In the genomic region with DNA sequence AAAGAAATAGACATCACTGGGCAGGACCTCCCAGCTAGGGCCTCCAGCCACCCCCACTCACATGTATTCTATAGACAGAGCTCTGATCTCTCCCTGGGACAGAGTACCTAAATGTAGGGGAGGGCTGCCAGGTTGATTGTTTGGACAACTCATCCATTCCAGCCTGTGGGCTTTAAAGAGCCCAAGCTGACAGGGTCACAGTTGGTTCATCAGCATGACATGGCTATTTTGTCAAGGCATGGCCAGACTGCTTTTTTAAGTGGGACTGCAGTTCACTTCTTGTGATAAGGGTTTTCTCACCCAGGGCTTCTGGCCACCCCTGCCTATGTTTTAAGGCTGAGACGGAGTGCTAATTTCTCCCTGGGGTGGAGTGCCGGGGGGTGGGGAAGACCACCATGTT, we compare ENCODE assay signal across 1 cellular context.
A peak's percentile ranks its signal among the peaks of the same experiment; 100 is the strongest.
TF ChIP-seq lines count a peak whose summit lies in the region.

No MANE protein-coding gene starts in this region.

TF ChIP-seq in K562, 482 proteins besides CTCF, POLR2A, EP300 and RAD21 (continued from another document and continues in another):
- TF ChIP-seq, protein P1, sequence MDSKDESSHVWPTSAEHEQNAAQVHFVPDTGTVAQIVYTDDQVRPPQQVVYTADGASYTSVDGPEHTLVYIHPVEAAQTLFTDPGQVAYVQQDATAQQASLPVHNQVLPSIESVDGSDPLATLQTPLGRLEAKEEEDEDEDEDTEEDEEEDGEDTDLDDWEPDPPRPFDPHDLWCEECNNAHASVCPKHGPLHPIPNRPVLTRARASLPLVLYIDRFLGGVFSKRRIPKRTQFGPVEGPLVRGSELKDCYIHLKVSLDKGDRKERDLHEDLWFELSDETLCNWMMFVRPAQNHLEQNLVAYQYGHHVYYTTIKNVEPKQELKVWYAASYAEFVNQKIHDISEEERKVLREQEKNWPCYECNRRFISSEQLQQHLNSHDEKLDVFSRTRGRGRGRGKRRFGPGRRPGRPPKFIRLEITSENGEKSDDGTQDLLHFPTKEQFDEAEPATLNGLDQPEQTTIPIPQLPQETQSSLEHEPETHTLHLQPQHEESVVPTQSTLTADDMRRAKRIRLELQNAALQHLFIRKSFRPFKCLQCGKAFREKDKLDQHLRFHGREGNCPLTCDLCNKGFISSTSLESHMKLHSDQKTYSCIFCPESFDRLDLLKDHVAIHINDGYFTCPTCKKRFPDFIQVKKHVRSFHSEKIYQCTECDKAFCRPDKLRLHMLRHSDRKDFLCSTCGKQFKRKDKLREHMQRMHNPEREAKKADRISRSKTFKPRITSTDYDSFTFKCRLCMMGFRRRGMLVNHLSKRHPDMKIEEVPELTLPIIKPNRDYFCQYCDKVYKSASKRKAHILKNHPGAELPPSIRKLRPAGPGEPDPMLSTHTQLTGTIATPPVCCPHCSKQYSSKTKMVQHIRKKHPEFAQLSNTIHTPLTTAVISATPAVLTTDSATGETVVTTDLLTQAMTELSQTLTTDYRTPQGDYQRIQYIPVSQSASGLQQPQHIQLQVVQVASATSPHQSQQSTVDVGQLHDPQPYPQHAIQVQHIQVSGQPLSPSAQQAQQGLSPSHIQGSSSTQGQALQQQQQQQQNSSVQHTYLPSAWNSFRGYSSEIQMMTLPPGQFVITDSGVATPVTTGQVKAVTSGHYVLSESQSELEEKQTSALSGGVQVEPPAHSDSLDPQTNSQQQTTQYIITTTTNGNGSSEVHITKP (IDR thresholded peaks at IDR 0.05; ENCODE audit: partially characterized antibody) = peak; percentile 50
- TF ChIP-seq ZNF217 (CRISPR knock-in tag; IDR thresholded peaks at IDR 0.05) = no peak
- 0 out of 2 replicates have a peak, but pooled peaks have one; percentile 27 for TF ChIP-seq BACH1 (tag; IDR thresholded peaks at IDR 0.05)
- peak; percentile 26; the same call in 1 of the 2 replicates for TF ChIP-seq JUND (IDR thresholded peaks at IDR 0.05; ENCODE audit: borderline replicate concordance, low read depth, low read length)
- TF ChIP-seq JUND (tag; IDR thresholded peaks at IDR 0.05; ENCODE audit: borderline replicate concordance, low read depth, low read length) = no peak; the same call in 2 of the 3 replicates
- no peak for TF ChIP-seq FOXK1 (CRISPR knock-in tag; IDR thresholded peaks at IDR 0.05; ENCODE audit: borderline replicate concordance)
- TF ChIP-seq CBX2 (IDR thresholded peaks at IDR 0.05; ENCODE audit: insufficient read depth, low read length, poor library complexity, severe bottlenecking) = no peak
- no peak for TF ChIP-seq FOXP1 (CRISPR knock-in tag; IDR thresholded peaks at IDR 0.05)
- no peak for TF ChIP-seq CCAR2 (IDR thresholded peaks at IDR 0.05; ENCODE audit: low read depth, low read length)
- TF ChIP-seq, protein P2, sequence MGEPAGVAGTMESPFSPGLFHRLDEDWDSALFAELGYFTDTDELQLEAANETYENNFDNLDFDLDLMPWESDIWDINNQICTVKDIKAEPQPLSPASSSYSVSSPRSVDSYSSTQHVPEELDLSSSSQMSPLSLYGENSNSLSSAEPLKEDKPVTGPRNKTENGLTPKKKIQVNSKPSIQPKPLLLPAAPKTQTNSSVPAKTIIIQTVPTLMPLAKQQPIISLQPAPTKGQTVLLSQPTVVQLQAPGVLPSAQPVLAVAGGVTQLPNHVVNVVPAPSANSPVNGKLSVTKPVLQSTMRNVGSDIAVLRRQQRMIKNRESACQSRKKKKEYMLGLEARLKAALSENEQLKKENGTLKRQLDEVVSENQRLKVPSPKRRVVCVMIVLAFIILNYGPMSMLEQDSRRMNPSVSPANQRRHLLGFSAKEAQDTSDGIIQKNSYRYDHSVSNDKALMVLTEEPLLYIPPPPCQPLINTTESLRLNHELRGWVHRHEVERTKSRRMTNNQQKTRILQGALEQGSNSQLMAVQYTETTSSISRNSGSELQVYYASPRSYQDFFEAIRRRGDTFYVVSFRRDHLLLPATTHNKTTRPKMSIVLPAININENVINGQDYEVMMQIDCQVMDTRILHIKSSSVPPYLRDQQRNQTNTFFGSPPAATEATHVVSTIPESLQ (CRISPR knock-in tag; IDR thresholded peaks at IDR 0.05) = no peak
- TF ChIP-seq CBX8 (IDR thresholded peaks at IDR 0.05; ENCODE audit: borderline replicate concordance, extremely low read depth, low read depth, low read length, poor library complexity, severe bottlenecking) = no peak
- 0 out of 4 replicates have a peak, but pooled peaks of 1 of the 2 experiments have one; percentile 11 for TF ChIP-seq KDM1A (IDR thresholded peaks at IDR 0.05)
- TF ChIP-seq BRF1 (IDR thresholded peaks at IDR 0.05; ENCODE audit: borderline replicate concordance, extremely low read depth, insufficient read length) = no peak
- no peak for TF ChIP-seq POU5F1 (IDR thresholded peaks at IDR 0.05; ENCODE audit: borderline replicate concordance, low read depth, low read length, partially characterized antibody)
- peak; percentile 86 for TF ChIP-seq C11orf30 (IDR thresholded peaks at IDR 0.05; ENCODE audit: low read depth)
- TF ChIP-seq CSDE1 (IDR thresholded peaks at IDR 0.05) = no peak
- peak; percentile 53 for TF ChIP-seq PKNOX1 (IDR thresholded peaks at IDR 0.05)
- no peak for TF ChIP-seq ZFPM2 (CRISPR knock-in tag; IDR thresholded peaks at IDR 0.05)
- TF ChIP-seq NR2C2 (CRISPR knock-in tag; IDR thresholded peaks at IDR 0.05) = no peak
- TF ChIP-seq NR2C2 (tag; IDR thresholded peaks at IDR 0.05) = 0 out of 2 replicates have a peak, but pooled peaks have one; percentile 26
- TF ChIP-seq HIVEP1 (CRISPR knock-in tag; IDR thresholded peaks at IDR 0.05) = no peak
- TF ChIP-seq STAT5A (IDR thresholded peaks at IDR 0.05; ENCODE audit: borderline replicate concordance, low read length) = no peak
- TF ChIP-seq ZNF347 (CRISPR knock-in tag; IDR thresholded peaks at IDR 0.05; ENCODE audit: low read depth) = no peak
- no peak for TF ChIP-seq FOS (IDR thresholded peaks at IDR 0.05; ENCODE audit: extremely low read depth, insufficient read length)
- no peak for TF ChIP-seq RFX7 (CRISPR knock-in tag; IDR thresholded peaks at IDR 0.05)
- TF ChIP-seq MAFF (IDR thresholded peaks at IDR 0.05; ENCODE audit: low read length) = peak; percentile 69
- TF ChIP-seq MAFK (IDR thresholded peaks at IDR 0.05; ENCODE audit: low read length) = peak; percentile 73
- TF ChIP-seq BRD9 (IDR thresholded peaks at IDR 0.05; ENCODE audit: low read depth, partially characterized antibody) = no peak
- no peak for TF ChIP-seq SNRNP70 (optimal IDR thresholded peaks at IDR 0.05; ENCODE audit: low read depth, low read length)
- TF ChIP-seq MCM5 (IDR thresholded peaks at IDR 0.05; ENCODE audit: low read depth) = no peak
- TF ChIP-seq ZNF316 (IDR thresholded peaks at IDR 0.05) = peak; percentile 87
- TF ChIP-seq NFE2L1 (tag; IDR thresholded peaks at IDR 0.05; ENCODE audit: borderline replicate concordance, low read depth) = peak; percentile 65
- TF ChIP-seq, protein P3, sequence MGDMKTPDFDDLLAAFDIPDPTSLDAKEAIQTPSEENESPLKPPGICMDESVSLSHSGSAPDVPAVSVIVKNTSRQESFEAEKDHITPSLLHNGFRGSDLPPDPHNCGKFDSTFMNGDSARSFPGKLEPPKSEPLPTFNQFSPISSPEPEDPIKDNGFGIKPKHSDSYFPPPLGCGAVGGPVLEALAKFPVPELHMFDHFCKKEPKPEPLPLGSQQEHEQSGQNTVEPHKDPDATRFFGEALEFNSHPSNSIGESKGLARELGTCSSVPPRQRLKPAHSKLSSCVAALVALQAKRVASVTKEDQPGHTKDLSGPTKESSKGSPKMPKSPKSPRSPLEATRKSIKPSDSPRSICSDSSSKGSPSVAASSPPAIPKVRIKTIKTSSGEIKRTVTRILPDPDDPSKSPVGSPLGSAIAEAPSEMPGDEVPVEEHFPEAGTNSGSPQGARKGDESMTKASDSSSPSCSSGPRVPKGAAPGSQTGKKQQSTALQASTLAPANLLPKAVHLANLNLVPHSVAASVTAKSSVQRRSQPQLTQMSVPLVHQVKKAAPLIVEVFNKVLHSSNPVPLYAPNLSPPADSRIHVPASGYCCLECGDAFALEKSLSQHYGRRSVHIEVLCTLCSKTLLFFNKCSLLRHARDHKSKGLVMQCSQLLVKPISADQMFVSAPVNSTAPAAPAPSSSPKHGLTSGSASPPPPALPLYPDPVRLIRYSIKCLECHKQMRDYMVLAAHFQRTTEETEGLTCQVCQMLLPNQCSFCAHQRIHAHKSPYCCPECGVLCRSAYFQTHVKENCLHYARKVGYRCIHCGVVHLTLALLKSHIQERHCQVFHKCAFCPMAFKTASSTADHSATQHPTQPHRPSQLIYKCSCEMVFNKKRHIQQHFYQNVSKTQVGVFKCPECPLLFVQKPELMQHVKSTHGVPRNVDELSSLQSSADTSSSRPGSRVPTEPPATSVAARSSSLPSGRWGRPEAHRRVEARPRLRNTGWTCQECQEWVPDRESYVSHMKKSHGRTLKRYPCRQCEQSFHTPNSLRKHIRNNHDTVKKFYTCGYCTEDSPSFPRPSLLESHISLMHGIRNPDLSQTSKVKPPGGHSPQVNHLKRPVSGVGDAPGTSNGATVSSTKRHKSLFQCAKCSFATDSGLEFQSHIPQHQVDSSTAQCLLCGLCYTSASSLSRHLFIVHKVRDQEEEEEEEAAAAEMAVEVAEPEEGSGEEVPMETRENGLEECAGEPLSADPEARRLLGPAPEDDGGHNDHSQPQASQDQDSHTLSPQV (IDR thresholded peaks at IDR 0.05) = 0 out of 2 replicates have a peak, but pooled peaks have one; percentile 19
- no peak for TF ChIP-seq ZEB2 (IDR thresholded peaks at IDR 0.05)
- TF ChIP-seq ZNF146 (CRISPR knock-in tag; IDR thresholded peaks at IDR 0.05; ENCODE audit: unreplicated experiment) = no peak
- TF ChIP-seq, protein P4, sequence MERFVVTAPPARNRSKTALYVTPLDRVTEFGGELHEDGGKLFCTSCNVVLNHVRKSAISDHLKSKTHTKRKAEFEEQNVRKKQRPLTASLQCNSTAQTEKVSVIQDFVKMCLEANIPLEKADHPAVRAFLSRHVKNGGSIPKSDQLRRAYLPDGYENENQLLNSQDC (CRISPR knock-in tag; IDR thresholded peaks at IDR 0.05) = no peak
- TF ChIP-seq NFE2 (IDR thresholded peaks at IDR 0.05; ENCODE audit: low read depth) = peak; percentile 91
- TF ChIP-seq XRCC3 (IDR thresholded peaks at IDR 0.05) = no peak
- TF ChIP-seq ZBTB43 (CRISPR knock-in tag; IDR thresholded peaks at IDR 0.05) = no peak
- TF ChIP-seq ZNF695 (CRISPR knock-in tag; IDR thresholded peaks at IDR 0.05) = no peak
- TF ChIP-seq DACH1 (IDR thresholded peaks at IDR 0.05; ENCODE audit: partially characterized antibody) = no peak
- no peak for TF ChIP-seq RUNX1 (IDR thresholded peaks at IDR 0.05; ENCODE audit: low read depth)
- 0 out of 2 replicates have a peak, but pooled peaks have one; percentile 21 for TF ChIP-seq EP400 (IDR thresholded peaks at IDR 0.05)
- no peak for TF ChIP-seq WHSC1 (IDR thresholded peaks at IDR 0.05; ENCODE audit: low read length)
- 0 out of 4 replicates have a peak, but pooled peaks of 1 of the 2 experiments have one; percentile 25 for TF ChIP-seq MNT (conservative IDR thresholded peaks at IDR 0.05)
- no peak for TF ChIP-seq HLTF (IDR thresholded peaks at IDR 0.05)
- TF ChIP-seq SOX6 (IDR thresholded peaks at IDR 0.05) = 0 out of 2 replicates have a peak, but pooled peaks have one; percentile 17
- TF ChIP-seq PTRF (tag; IDR thresholded peaks at IDR 0.05) = no peak
- peak; percentile 39; the same call in 1 of the 2 replicates for TF ChIP-seq CTBP1 (IDR thresholded peaks at IDR 0.05; ENCODE audit: borderline replicate concordance)
- TF ChIP-seq ARID1B (IDR thresholded peaks at IDR 0.05) = 0 out of 2 replicates have a peak, but pooled peaks have one; percentile 29
- peak; percentile 83 for TF ChIP-seq MAFG (tag; conservative IDR thresholded peaks at IDR 0.05)
- TF ChIP-seq ZNF764 (CRISPR knock-in tag; IDR thresholded peaks at IDR 0.05; ENCODE audit: low read depth) = no peak
- no peak for TF ChIP-seq HNRNPLL (IDR thresholded peaks at IDR 0.05; ENCODE audit: low read depth, low read length, poor library complexity, severe bottlenecking)
- TF ChIP-seq, protein P5, sequence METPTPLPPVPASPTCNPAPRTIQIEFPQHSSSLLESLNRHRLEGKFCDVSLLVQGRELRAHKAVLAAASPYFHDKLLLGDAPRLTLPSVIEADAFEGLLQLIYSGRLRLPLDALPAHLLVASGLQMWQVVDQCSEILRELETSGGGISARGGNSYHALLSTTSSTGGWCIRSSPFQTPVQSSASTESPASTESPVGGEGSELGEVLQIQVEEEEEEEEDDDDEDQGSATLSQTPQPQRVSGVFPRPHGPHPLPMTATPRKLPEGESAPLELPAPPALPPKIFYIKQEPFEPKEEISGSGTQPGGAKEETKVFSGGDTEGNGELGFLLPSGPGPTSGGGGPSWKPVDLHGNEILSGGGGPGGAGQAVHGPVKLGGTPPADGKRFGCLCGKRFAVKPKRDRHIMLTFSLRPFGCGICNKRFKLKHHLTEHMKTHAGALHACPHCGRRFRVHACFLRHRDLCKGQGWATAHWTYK (CRISPR knock-in tag; IDR thresholded peaks at IDR 0.05) = no peak
- TF ChIP-seq HNRNPH1 (optimal IDR thresholded peaks at IDR 0.05; ENCODE audit: low read depth, low read length) = no peak
- TF ChIP-seq ZNF707 (CRISPR knock-in tag; conservative IDR thresholded peaks at IDR 0.05) = no peak
- TF ChIP-seq ZFP36 (IDR thresholded peaks at IDR 0.05; ENCODE audit: low read depth, low read length, partially characterized antibody) = no peak
- TF ChIP-seq LEF1 (IDR thresholded peaks at IDR 0.05) = no peak
